17 cellular contexts compared by ENCODE assay signal in genomic region chr12:112327209-112327930, GRCh38. TPM values are rescaled to one million over a fixed set of nuclear protein-coding genes. Genes with fewer than 3 reads are reported as not detected.
A peak's percentile ranks its signal among the peaks of the same experiment; 100 is the strongest.
DNase-seq lines count a peak whose midpoint lies in the region; TF ChIP-seq lines count a peak whose summit lies in the region.
"Had no signal": no experiment of that assay in that cellular context is flagged by ENCODE, and none has a peak within 500 bp of the region (broad histone marks: within the 10 kb centered on the region; RNA-seq: fewer than 3 reads in every experiment).

No MANE protein-coding gene starts in this region.

- H3K27me3 Mint-ChIP-seq in brain (no peaks in the 10 kb centered on the region), nephron progenitor cell (ENCODE audit: low read depth, poor library complexity) (no peaks in the 10 kb centered on the region)

- DNase-seq in NCI-H2171 treated with DMSO at 0.1 percent for 48 hours (lab: John Stamatoyannopoulos, UW) (peak; percentile 55), NCI-H2171 (lab: John Stamatoyannopoulos, UW) (no peak), NCI-H460 (ENCODE audit: extremely low read depth, low read depth) (peak; percentile 9), nephron progenitor cell (no peak), GM03348 (ENCODE audit: low spot score) (no peak), HK-2 (ENCODE audit: unreplicated experiment) (no peak)
- DNase-seq in effector memory CD4-positive, alpha-beta T cell, result no peak
- DNase-seq: DMS53, GOT3, HFFc6, MM.1S, NCI-H1105 treated with DMSO at 0.1 percent for 48 hours, NCI-H2029 treated with DMSO at 0.1 percent for 48 hours, NCI-H748 treated with DMSO at 0.1 percent for 48 hours had no signal

- H3K9me3 ChIP-seq in effector memory CD4-positive, alpha-beta T cell (ENCODE audit: control insufficient read depth, low read length), result no peaks in the 10 kb centered on the region
- H3K9me3 ChIP-seq: BLaER1 treated with 17β-estradiol and CSF1 and Interleukin-3, amounts not matched to agents 10 nM and 100 nM had no signal

- no peaks in the 10 kb centered on the region for H3K36me3 Mint-ChIP-seq in brain
- H3K36me3 Mint-ChIP-seq in nephron progenitor cell (ENCODE audit: low read depth), result no peaks in the 10 kb centered on the region

- TF ChIP-seq CTCF in brain (conservative IDR thresholded peaks at IDR 0.05) (no peak), nephron progenitor cell (IDR thresholded peaks at IDR 0.05) (no peak)

- no peaks in the 10 kb centered on the region for H3K27me3 ChIP-seq in effector memory CD4-positive, alpha-beta T cell (replicated peaks; ENCODE audit: control insufficient read depth, insufficient read depth, low read length, poor library complexity, severe bottlenecking)
- H3K27me3 ChIP-seq: BLaER1 treated with 17β-estradiol and CSF1 and Interleukin-3, amounts not matched to agents 10 nM and 100 nM had no signal

- H3K4me1 Mint-ChIP-seq in brain (peaks cover 65% of the 10 kb centered on the region), nephron progenitor cell (peaks cover 5% of the 10 kb centered on the region)

- H3K27ac Mint-ChIP-seq in brain, result peak overlapping the region in 4 of 5 experiments; percentile 28 to 87 (median 48)
- peak overlapping the region; percentile 32 for H3K27ac Mint-ChIP-seq in nephron progenitor cell
- H3K27ac Mint-ChIP-seq: HFFc6 had no signal

- no peaks in the 10 kb centered on the region for H3K4me1 ChIP-seq in effector memory CD4-positive, alpha-beta T cell (ENCODE audit: control insufficient read depth, insufficient read depth, low read length, poor library complexity, severe bottlenecking)

- H3K4me3 ChIP-seq in effector memory CD4-positive, alpha-beta T cell (ENCODE audit: insufficient read depth, low read depth, low read length, poor library complexity, severe bottlenecking), result no peak overlapping the region
- H3K4me3 ChIP-seq: BLaER1 treated with 17β-estradiol and CSF1 and Interleukin-3, amounts not matched to agents 10 nM and 100 nM had no signal

- H3K36me3 ChIP-seq in effector memory CD4-positive, alpha-beta T cell (ENCODE audit: control insufficient read depth, insufficient read depth, low read length), result no peaks in the 10 kb centered on the region
- H3K36me3 ChIP-seq: BLaER1 treated with 17β-estradiol and CSF1 and Interleukin-3, amounts not matched to agents 10 nM and 100 nM had no signal

- H3K9me3 Mint-ChIP-seq in brain, result no peaks in the 10 kb centered on the region
- no peaks in the 10 kb centered on the region for H3K9me3 Mint-ChIP-seq in nephron progenitor cell
- H3K9me3 Mint-ChIP-seq: HFFc6 had no signal

- H3K4me3 Mint-ChIP-seq in brain, result peak overlapping the region in 2 of 5 experiments; percentile 2 to 27
- no peak overlapping the region for H3K4me3 Mint-ChIP-seq in nephron progenitor cell
- H3K4me3 Mint-ChIP-seq: HFFc6 had no signal

- H3K27ac ChIP-seq in effector memory CD4-positive, alpha-beta T cell (ENCODE audit: insufficient read depth, low read length, poor library complexity, severe bottlenecking), result no peak overlapping the region
- H3K27ac ChIP-seq: 22Rv1; BLaER1 treated with 17β-estradiol and CSF1 and Interleukin-3, amounts not matched to agents 10 nM and 100 nM had no signal

RNA-seq across cellular contexts. Expression of gene HECTD4, which starts 54.9 kb away (rescaled TPM):
- 10.4 and 13.6 TPM in 2 replicates for total RNA-seq in NCI-H460 (2014; rRNA removed; shearing (Covaris generic))
- 11.2 and 13.0 TPM in 2 replicates for polyA plus RNA-seq in NCI-H460 (2014; cell fraction: nucleus; rRNA removed)
- 43.0 TPM for polyA plus RNA-seq in brain (ENCODE audit: insufficient read depth, low read depth, low replicate concordance)

Comparison
In these comparisons a context has a peak if more than half of its experiments do, and no peak if none do; other contexts are left out.
1. DNase-seq: peak in NCI-H2171 treated with DMSO at 0.1 percent for 48 hours (single experiment) and NCI-H460 (single experiment); none in NCI-H2171 (single experiment), nephron progenitor cell (single experiment), effector memory CD4-positive, alpha-beta T cell (0 of 3), GM03348 (single experiment) and HK-2 (single experiment).